Comparison of ENCODE assay signal across 8 cellular contexts in the genomic region with DNA sequence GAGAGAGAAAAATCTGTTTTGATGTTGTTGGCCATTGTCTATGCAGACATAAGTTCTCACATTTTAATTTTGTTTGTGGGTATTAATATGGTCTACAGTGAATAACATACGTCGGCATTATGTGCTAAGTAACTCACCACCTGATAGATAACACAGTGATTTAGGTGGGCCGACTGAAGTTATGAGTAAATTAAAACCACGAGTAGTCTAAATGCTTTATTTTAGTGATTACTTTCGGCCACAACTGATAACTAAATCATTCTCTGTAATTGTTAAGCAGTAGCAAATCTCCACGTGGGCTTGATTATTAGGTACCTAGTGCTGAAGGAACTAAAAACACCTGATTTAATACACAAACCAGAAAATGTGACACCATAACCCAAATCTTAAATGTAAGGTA. TPM values are rescaled to one million over a fixed set of nuclear protein-coding genes. Genes with fewer than 3 reads are reported as not detected.
DNase-seq lines count a peak whose midpoint lies in the region; ATAC-seq and TF ChIP-seq lines count a peak whose summit lies in the region.

No MANE protein-coding gene starts in this region.

- H3K4me1 Mint-ChIP-seq in activated CD4-positive, alpha-beta T cell treated with anti-CD3 and anti-CD28 coated beads for 36 hours = peaks cover 45% of the 10 kb centered on the region
- H3K4me1 Mint-ChIP-seq in activated T-helper 1 cell treated with anti-CD3 and anti-CD28 coated beads, Interleukin-12 subunit alpha, Interleukin-12 subunit beta, Interleukin-2, Interleukin-4 antibody, amounts not matched to agents 30 ng/mL and 10 ng/mL and 1 ng/mL, durations not matched to agents 14 hours and 24 hours and 36 hours (ENCODE audit: low read depth) = peaks cover 27% of the 10 kb centered on the region
- peaks cover 43 to 61% of the 10 kb centered on the region in 2 donors for H3K4me1 Mint-ChIP-seq in immature natural killer cell

- no peak for TF ChIP-seq CTCF in testis (IDR thresholded peaks at IDR 0.05)

- peak overlapping the region; percentile 84 to 99 for H3K4me3 ChIP-seq in testis

- ATAC-seq in activated CD4-positive, alpha-beta T cell treated with anti-CD3 and anti-CD28 coated beads for 36 hours = no peak

- peak overlapping the region; percentile 72 for H3K27ac Mint-ChIP-seq in activated CD4-positive, alpha-beta T cell treated with anti-CD3 and anti-CD28 coated beads for 36 hours
- no peak overlapping the region for H3K27ac Mint-ChIP-seq in activated T-helper 1 cell treated with anti-CD3 and anti-CD28 coated beads, Interleukin-12 subunit alpha, Interleukin-12 subunit beta, Interleukin-2, Interleukin-4 antibody, amounts not matched to agents 30 ng/mL and 10 ng/mL and 1 ng/mL, durations not matched to agents 14 hours and 24 hours and 36 hours
- peak overlapping the region; percentile 89 to 95 (median 90) for H3K27ac Mint-ChIP-seq in immature natural killer cell

- no peak for DNase-seq in activated CD4-positive, alpha-beta T cell treated with anti-CD3 and anti-CD28 coated beads for 36 hours
- DNase-seq in activated CD4-positive, alpha-beta T cell treated with anti-CD3 and anti-CD28 coated beads, Interleukin-2, amount 50 U/mL, for 48 hours = no peak
- no peak for DNase-seq in activated T-helper 1 cell treated with anti-CD3 and anti-CD28 coated beads, Interleukin-12 subunit alpha, Interleukin-12 subunit beta, Interleukin-2, Interleukin-4 antibody, amounts not matched to agents 30 ng/mL and 10 ng/mL and 1 ng/mL, durations not matched to agents 14 hours and 24 hours and 36 hours (ENCODE audit: low spot score)
- no peak for DNase-seq in immature natural killer cell
- DNase-seq in testis = no peak
- DNase-seq in stimulated activated naive CD4-positive, alpha-beta T cell treated with Interleukin-2 at 50 U/mL for 16 hours (lab: John Stamatoyannopoulos, UW) = no peak
- no peak for DNase-seq in stimulated activated CD4-positive, alpha-beta T cell treated with anti-CD3 and anti-CD28 coated beads, Interleukin-4, amount 100 ng/mL, for 4 hours
- no peak for DNase-seq in SIG-M5 (lab: John Stamatoyannopoulos, UW)

- WGBS in testis, 2 donors = 23% methylated on average over 6 of the region's 6 CpGs

- H3K36me3 Mint-ChIP-seq in activated CD4-positive, alpha-beta T cell treated with anti-CD3 and anti-CD28 coated beads for 36 hours (ENCODE audit: low read depth) = no peaks in the 10 kb centered on the region
- H3K36me3 Mint-ChIP-seq in activated T-helper 1 cell treated with anti-CD3 and anti-CD28 coated beads, Interleukin-12 subunit alpha, Interleukin-12 subunit beta, Interleukin-2, Interleukin-4 antibody, amounts not matched to agents 30 ng/mL and 10 ng/mL and 1 ng/mL, durations not matched to agents 14 hours and 24 hours and 36 hours (ENCODE audit: low read depth) = no peaks in the 10 kb centered on the region
- no peaks in the 10 kb centered on the region for H3K36me3 Mint-ChIP-seq in immature natural killer cell

- H3K27me3 ChIP-seq in testis = no peaks in the 10 kb centered on the region

- H3K4me1 ChIP-seq in testis = peaks cover 9% of the 10 kb centered on the region

- TF ChIP-seq POLR2A in testis (IDR thresholded peaks at IDR 0.05) = no peak

- H3K27ac ChIP-seq in testis = peak overlapping the region; percentile 90 to 92

- no peaks in the 10 kb centered on the region for H3K9me3 Mint-ChIP-seq in activated CD4-positive, alpha-beta T cell treated with anti-CD3 and anti-CD28 coated beads for 36 hours (ENCODE audit: low read depth)
- no peaks in the 10 kb centered on the region for H3K9me3 Mint-ChIP-seq in activated T-helper 1 cell treated with anti-CD3 and anti-CD28 coated beads, Interleukin-12 subunit alpha, Interleukin-12 subunit beta, Interleukin-2, Interleukin-4 antibody, amounts not matched to agents 30 ng/mL and 10 ng/mL and 1 ng/mL, durations not matched to agents 14 hours and 24 hours and 36 hours
- H3K9me3 Mint-ChIP-seq in immature natural killer cell = no peaks in the 10 kb centered on the region

- H3K27me3 Mint-ChIP-seq in activated CD4-positive, alpha-beta T cell treated with anti-CD3 and anti-CD28 coated beads for 36 hours = no peaks in the 10 kb centered on the region
- no peaks in the 10 kb centered on the region for H3K27me3 Mint-ChIP-seq in activated T-helper 1 cell treated with anti-CD3 and anti-CD28 coated beads, Interleukin-12 subunit alpha, Interleukin-12 subunit beta, Interleukin-2, Interleukin-4 antibody, amounts not matched to agents 30 ng/mL and 10 ng/mL and 1 ng/mL, durations not matched to agents 14 hours and 24 hours and 36 hours (ENCODE audit: insufficient read depth)
- peaks cover 4% of the 10 kb centered on the region in 3 donors for H3K27me3 Mint-ChIP-seq in immature natural killer cell (ENCODE audit: low read depth in 3 of 3)

- POLR2A ChIA-PET in activated CD4-positive, alpha-beta T cell treated with anti-CD3 and anti-CD28 coated beads for 36 hours (lab: Charles Lee) = no interaction called here

- no peaks in the 10 kb centered on the region for H3K36me3 ChIP-seq in testis (ENCODE audit: low read depth, missing control alignments)

- H3K4me3 Mint-ChIP-seq in activated CD4-positive, alpha-beta T cell treated with anti-CD3 and anti-CD28 coated beads for 36 hours = peak overlapping the region; percentile 88
- H3K4me3 Mint-ChIP-seq in activated T-helper 1 cell treated with anti-CD3 and anti-CD28 coated beads, Interleukin-12 subunit alpha, Interleukin-12 subunit beta, Interleukin-2, Interleukin-4 antibody, amounts not matched to agents 30 ng/mL and 10 ng/mL and 1 ng/mL, durations not matched to agents 14 hours and 24 hours and 36 hours = peak overlapping the region; percentile 89
- peak overlapping the region; percentile 90 to 94 (median 92) for H3K4me3 Mint-ChIP-seq in immature natural killer cell

- intact Hi-C loops in activated CD4-positive, alpha-beta T cell treated with anti-CD3 and anti-CD28 coated beads for 36 hours (cut with DNase I, micrococcal nuclease) = loop anchor here (5.0 kb wide), 4 partner anchors 449 to 1316 kb away; partner anchors contain the start of genes CEP162 (in 1 of the 2) and TENT5A (in 1 of the 2)
- intact Hi-C loops in activated T-helper 1 cell treated with anti-CD3 and anti-CD28 coated beads, Interleukin-12 subunit alpha, Interleukin-12 subunit beta, Interleukin-2, Interleukin-4 antibody, amounts not matched to agents 30 ng/mL and 10 ng/mL and 1 ng/mL, durations not matched to agents 14 hours and 24 hours and 36 hours (cut with micrococcal nuclease) = loop anchor here (5.0 to 10.0 kb wide), 2 partner anchors 704 to 1316 kb away; partner anchors contain the start of genes TENT5A and TPBG
- intact Hi-C loops in testis (cut with DNase I; ENCODE audit: low total_unique reads) = loop anchor here (10.0 kb wide), 1 partner anchor 126 kb away; the partner anchor contains the start of genes PGM3 and RWDD2A

- CTCF ChIA-PET in activated CD4-positive, alpha-beta T cell treated with anti-CD3 and anti-CD28 coated beads for 36 hours (lab: Charles Lee) = interaction anchor here (1.8 to 7.1 kb wide), 8 partner anchors 10 to 149 kb away, joined by 6 to 101 read pairs (median 20); no protein-coding TSS in a partner anchor

- no peaks in the 10 kb centered on the region for H3K9me3 ChIP-seq in testis

RNA-seq across cellular contexts. Expression of gene DOP1A, which starts 1.2 kb away (rescaled TPM):
- 1 to 10 TPM; 5.4 to 7.3 TPM for total RNA-seq in activated CD4-positive, alpha-beta T cell treated with anti-CD3 and anti-CD28 coated beads for 36 hours
- total RNA-seq in activated T-helper 1 cell treated with anti-CD3 and anti-CD28 coated beads, Interleukin-12 subunit alpha, Interleukin-12 subunit beta, Interleukin-2, Interleukin-4 antibody, amounts not matched to agents 30 ng/mL and 10 ng/mL and 1 ng/mL, durations not matched to agents 14 hours and 24 hours and 36 hours = 6.7 and 7.1 TPM in 2 replicates
- 1 to 10 TPM; 2.3 to 4.7 (median 3.0) TPM for polyA plus RNA-seq in immature natural killer cell
- 10 to 100 TPM; 68.7 to 72.7 TPM for total RNA-seq in testis
- 31.4 TPM for polyA plus RNA-seq in testis (ENCODE audit: insufficient read depth, low read depth, low replicate concordance)

RNA-seq across cellular contexts. Expression of gene UBE3D, which starts 3.0 kb away (rescaled TPM):
- total RNA-seq in activated CD4-positive, alpha-beta T cell treated with anti-CD3 and anti-CD28 coated beads for 36 hours = 1 to 10 TPM; 6.5 to 7.1 TPM
- total RNA-seq in activated T-helper 1 cell treated with anti-CD3 and anti-CD28 coated beads, Interleukin-12 subunit alpha, Interleukin-12 subunit beta, Interleukin-2, Interleukin-4 antibody, amounts not matched to agents 30 ng/mL and 10 ng/mL and 1 ng/mL, durations not matched to agents 14 hours and 24 hours and 36 hours = 8.3 and 8.6 TPM in 2 replicates
- polyA plus RNA-seq in immature natural killer cell (1 to 10 TPM; 3.1 to 4.1 (median 3.2) TPM), testis (ENCODE audit: insufficient read depth, low read depth, low replicate concordance) (2.4 TPM)
- 10 to 100 TPM; 13.9 to 16.4 TPM for total RNA-seq in testis
